ENCODE assay signal across 1 cellular context in genomic region chr3:177134811-177135210, GRCh38.
A peak's percentile ranks its signal among the peaks of the same experiment; 100 is the strongest.
TF ChIP-seq lines count a peak whose summit lies in the region.

No MANE protein-coding gene starts in this region.

TF ChIP-seq in K562, 482 proteins besides CTCF, POLR2A, EP300 and RAD21:
- TF ChIP-seq, protein P1, sequence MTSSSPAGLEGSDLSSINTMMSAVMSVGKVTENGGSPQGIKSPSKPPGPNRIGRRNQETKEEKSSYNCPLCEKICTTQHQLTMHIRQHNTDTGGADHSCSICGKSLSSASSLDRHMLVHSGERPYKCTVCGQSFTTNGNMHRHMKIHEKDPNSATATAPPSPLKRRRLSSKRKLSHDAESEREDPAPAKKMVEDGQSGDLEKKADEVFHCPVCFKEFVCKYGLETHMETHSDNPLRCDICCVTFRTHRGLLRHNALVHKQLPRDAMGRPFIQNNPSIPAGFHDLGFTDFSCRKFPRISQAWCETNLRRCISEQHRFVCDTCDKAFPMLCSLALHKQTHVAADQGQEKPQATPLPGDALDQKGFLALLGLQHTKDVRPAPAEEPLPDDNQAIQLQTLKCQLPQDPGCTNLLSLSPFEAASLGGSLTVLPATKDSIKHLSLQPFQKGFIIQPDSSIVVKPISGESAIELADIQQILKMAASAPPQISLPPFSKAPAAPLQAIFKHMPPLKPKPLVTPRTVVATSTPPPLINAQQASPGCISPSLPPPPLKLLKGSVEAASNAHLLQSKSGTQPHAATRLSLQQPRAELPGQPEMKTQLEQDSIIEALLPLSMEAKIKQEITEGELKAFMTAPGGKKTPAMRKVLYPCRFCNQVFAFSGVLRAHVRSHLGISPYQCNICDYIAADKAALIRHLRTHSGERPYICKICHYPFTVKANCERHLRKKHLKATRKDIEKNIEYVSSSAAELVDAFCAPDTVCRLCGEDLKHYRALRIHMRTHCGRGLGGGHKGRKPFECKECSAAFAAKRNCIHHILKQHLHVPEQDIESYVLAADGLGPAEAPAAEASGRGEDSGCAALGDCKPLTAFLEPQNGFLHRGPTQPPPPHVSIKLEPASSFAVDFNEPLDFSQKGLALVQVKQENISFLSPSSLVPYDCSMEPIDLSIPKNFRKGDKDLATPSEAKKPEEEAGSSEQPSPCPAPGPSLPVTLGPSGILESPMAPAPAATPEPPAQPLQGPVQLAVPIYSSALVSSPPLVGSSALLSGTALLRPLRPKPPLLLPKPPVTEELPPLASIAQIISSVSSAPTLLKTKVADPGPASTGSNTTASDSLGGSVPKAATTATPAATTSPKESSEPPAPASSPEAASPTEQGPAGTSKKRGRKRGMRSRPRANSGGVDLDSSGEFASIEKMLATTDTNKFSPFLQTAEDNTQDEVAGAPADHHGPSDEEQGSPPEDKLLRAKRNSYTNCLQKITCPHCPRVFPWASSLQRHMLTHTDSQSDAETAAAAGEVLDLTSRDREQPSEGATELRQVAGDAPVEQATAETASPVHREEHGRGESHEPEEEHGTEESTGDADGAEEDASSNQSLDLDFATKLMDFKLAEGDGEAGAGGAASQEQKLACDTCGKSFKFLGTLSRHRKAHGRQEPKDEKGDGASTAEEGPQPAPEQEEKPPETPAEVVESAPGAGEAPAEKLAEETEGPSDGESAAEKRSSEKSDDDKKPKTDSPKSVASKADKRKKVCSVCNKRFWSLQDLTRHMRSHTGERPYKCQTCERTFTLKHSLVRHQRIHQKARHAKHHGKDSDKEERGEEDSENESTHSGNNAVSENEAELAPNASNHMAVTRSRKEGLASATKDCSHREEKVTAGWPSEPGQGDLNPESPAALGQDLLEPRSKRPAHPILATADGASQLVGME (CRISPR knock-in tag; IDR thresholded peaks at IDR 0.05): no peak
- TF ChIP-seq PKNOX1 (IDR thresholded peaks at IDR 0.05) (peak; percentile 76), KLF13 (tag; IDR thresholded peaks at IDR 0.05; ENCODE audit: borderline replicate concordance, low read depth) (no peak)
